Comparison of ENCODE assay signal across 26 cellular contexts in the genomic region with DNA sequence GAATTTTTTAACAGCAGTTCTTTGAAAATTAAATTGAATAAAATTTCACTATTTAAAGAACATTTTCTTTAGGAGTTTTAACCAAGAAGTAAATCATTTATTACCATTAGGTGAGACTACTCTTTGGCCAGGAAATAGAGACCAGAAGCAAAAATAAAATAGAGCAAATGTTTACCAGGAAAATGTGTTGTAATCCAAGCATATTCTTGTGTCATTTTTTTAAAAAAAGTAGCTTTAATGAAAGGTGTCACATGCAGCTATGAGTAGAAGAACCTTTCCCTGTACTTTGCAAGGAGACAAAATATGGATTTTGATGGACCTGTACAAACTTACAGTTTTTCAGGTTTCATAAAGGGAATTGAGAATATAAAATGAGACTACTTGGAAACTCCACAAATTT.
A peak's percentile ranks its signal among the peaks of the same experiment; 100 is the strongest.
DNase-seq lines count a peak whose midpoint lies in the region; ATAC-seq, FAIRE-seq and TF ChIP-seq lines count a peak whose summit lies in the region.
"Had no signal": no experiment of that assay in that cellular context is flagged by ENCODE, and none has a peak within 500 bp of the region (broad histone marks: within the 10 kb centered on the region; RNA-seq: fewer than 3 reads in every experiment).

No MANE protein-coding gene starts in this region.

- H3K27ac Mint-ChIP-seq in MCF 10A (ENCODE audit: low read depth, unreplicated experiment): no peak overlapping the region
- H3K27ac Mint-ChIP-seq: CD4-positive, alpha-beta T cell; GM23338; H9; HFFc6 had no signal

- H3K9me3 ChIP-seq in PC-9 (ENCODE audit: insufficient read depth, low read depth) (no peaks in the 10 kb centered on the region), HepG2 (ENCODE audit: low read length) (no peaks in the 10 kb centered on the region), subcutaneous abdominal adipose tissue (ENCODE audit: control insufficient read depth in 5 of 5, low read length in 5 of 5) (no peaks in the 10 kb centered on the region)
- H3K9me3 ChIP-seq: SJCRH30 had no signal

- TF ChIP-seq CTCF in PC-9 (conservative IDR thresholded peaks at IDR 0.05) (no peak), HepG2 (CRISPR knock-in tag; IDR thresholded peaks at IDR 0.05) (no peak), MCF 10A (IDR thresholded peaks at IDR 0.05; ENCODE audit: unreplicated experiment) (no peak)

- in situ Hi-C loops in HepG2 (cut with HindIII; ENCODE audit: extremely low pct_ligation_motif_present, low pct_unique_long_range_greater_than_20kb): no loop called here

- H2AFZ ChIP-seq in PC-9 (no peak overlapping the region), HepG2 (ENCODE audit: low read length) (no peak overlapping the region)
- H2AFZ ChIP-seq: GM23338 had no signal

- no peaks in the 10 kb centered on the region for H3K36me3 Mint-ChIP-seq in MCF 10A (ENCODE audit: insufficient read depth, unreplicated experiment)

- H3K4me1 ChIP-seq in PC-9 (replicated peaks; ENCODE audit: insufficient read depth) (peaks cover 13% of the 10 kb centered on the region), HepG2 (ENCODE audit: insufficient read depth, low read length) (peaks cover 65% of the 10 kb centered on the region), subcutaneous abdominal adipose tissue (ENCODE audit: control insufficient read depth in 5 of 5, insufficient read depth in 5 of 5, low read length in 5 of 5) (peaks cover 0 to 47% (median 30%) of the 10 kb centered on the region in 5 donors)

- TF ChIP-seq EP300 in HepG2 (IDR thresholded peaks at IDR 0.05; ENCODE audit: low read depth in 2 of 2, low read length in 2 of 2): peak in 1 of 2 experiments; percentile 39; a peak in 1 of 4 replicates
- TF ChIP-seq EP300 in HepG2 (CRISPR knock-in tag; IDR thresholded peaks at IDR 0.05; ENCODE audit: borderline replicate concordance): no peak

- H4K20me1 ChIP-seq in PC-9 (ENCODE audit: insufficient read depth) (no peaks in the 10 kb centered on the region), HepG2 (ENCODE audit: insufficient read depth, low read length) (no peaks in the 10 kb centered on the region)
- H4K20me1 ChIP-seq: BLaER1 treated with 17β-estradiol and CSF1 and Interleukin-3, amounts not matched to agents 10 nM and 100 nM had no signal

- H3F3A ChIP-seq in PC-9 (ENCODE audit: insufficient read depth, low read depth): no peaks in the 10 kb centered on the region; the same call in 1 of the 2 replicates

- H3K27ac ChIP-seq in PC-9 (peak overlapping the region; percentile 3; the same call in 1 of the 2 replicates), caudate nucleus (ENCODE audit: low read depth, low read length) (peak overlapping the region; percentile 30), HepG2 (ENCODE audit: extremely low read length, insufficient read depth, low read length) (peak overlapping the region; percentile 55), subcutaneous abdominal adipose tissue (ENCODE audit: low read depth, low read length) (peak overlapping the region; percentile 64)
- H3K27ac ChIP-seq: BLaER1 treated with 17β-estradiol and CSF1 and Interleukin-3, amounts not matched to agents 10 nM and 100 nM; SJCRH30 had no signal

- no peak overlapping the region for H3K4me2 ChIP-seq in PC-9
- peak overlapping the region; percentile 51 for H3K4me2 ChIP-seq in HepG2 (ENCODE audit: low read depth, low read length)
- H3K4me2 ChIP-seq: BLaER1 treated with 17β-estradiol and CSF1 and Interleukin-3, amounts not matched to agents 10 nM and 100 nM; GM23338 had no signal

- ATAC-seq in HepG2: no peak
- ATAC-seq: GM23338, Right ventricle myocardium inferior had no signal

- no peaks in the 10 kb centered on the region for H3K27me3 Mint-ChIP-seq in MCF 10A (ENCODE audit: insufficient read depth, unreplicated experiment)

- no peak for TF ChIP-seq RAD21 in HepG2 (CRISPR knock-in tag; IDR thresholded peaks at IDR 0.05)

- no peaks in the 10 kb centered on the region for H3K79me2 ChIP-seq in PC-9 (ENCODE audit: low read depth)
- peaks cover 84% of the 10 kb centered on the region for H3K79me2 ChIP-seq in HepG2 (ENCODE audit: insufficient read depth, low read length)

- CTCF ChIA-PET in PC-9 (lab: Charles Lee) (no interaction called here), HepG2 (lab: Yijun Ruan, JAX; ENCODE audit: low intra/inter-chr PET ratio, low total read pairs) (no interaction called here), MCF 10A (lab: Yijun Ruan, JAX) (no interaction called here)

- DNase-seq in PC-9 (no peak), caudate nucleus (lab: John Stamatoyannopoulos, UW) (no peak), HepG2 (ENCODE audit: low spot score) (peak; percentile 58), NOMO-1 treated with dmso at 0.1 percent for 144 hours (lab: John Stamatoyannopoulos, UW; ENCODE audit: unreplicated experiment) (no peak), NCI-H446 (lab: John Stamatoyannopoulos, UW) (no peak), MCF 10A (ENCODE audit: unreplicated experiment) (no peak), OCI-M2 (lab: John Stamatoyannopoulos, UW; ENCODE audit: unreplicated experiment) (no peak)
- DNase-seq: AML-193; CD4-positive, alpha-beta T cell; COR-L47; H9; HFFc6; IMR-90; KG1; MM.1S; NCI-H1417; NCI-H1694; NCI-H2029 treated with DMSO at 0.1 percent for 48 hours; NCI-H510A; NCI-H69; SJCRH30 had no signal

- no peaks in the 10 kb centered on the region for H3K9me2 ChIP-seq in PC-9 (ENCODE audit: insufficient read depth)

- H3K4me3 ChIP-seq in PC-9 (no peak overlapping the region), HepG2 (replicated peaks in 1 of 3; ENCODE audit: insufficient read depth in 1 of 3, low read depth in 2 of 3, low read length in 3 of 3) (peak overlapping the region in 1 of 3 experiments; percentile 18; a peak in 2 of 6 replicates), subcutaneous abdominal adipose tissue (ENCODE audit: low read depth in 1 of 5, low read length in 5 of 5) (no peak overlapping the region)
- H3K4me3 ChIP-seq: BLaER1 treated with 17β-estradiol and CSF1 and Interleukin-3, amounts not matched to agents 10 nM and 100 nM; GM23338; SJCRH30 had no signal

- FAIRE-seq in HepG2 (lab: Jason Lieb, UNC): no peak
- FAIRE-seq: HTR-8/SVneo had no signal

- peaks cover 24% of the 10 kb centered on the region for H3K4me1 Mint-ChIP-seq in MCF 10A (ENCODE audit: insufficient read depth, unreplicated experiment)

- BruUV-seq in PC-9 (replicated peaks; lab: Mats Ljungman, UMichigan) (no TSS peak), HepG2 (replicated peaks; lab: Mats Ljungman, UMichigan) (no TSS peak), MCF 10A (replicated peaks; lab: Mats Ljungman, UMichigan) (no TSS peak)

- H3K9ac ChIP-seq in HepG2 (ENCODE audit: insufficient read depth, low read depth, low read length) (no peak overlapping the region), subcutaneous abdominal adipose tissue (ENCODE audit: low read length in 5 of 5) (no peak overlapping the region)
- H3K9ac ChIP-seq: BLaER1 treated with 17β-estradiol and CSF1 and Interleukin-3, amounts not matched to agents 10 nM and 100 nM had no signal

- H3K4me3 Mint-ChIP-seq in MCF 10A (ENCODE audit: unreplicated experiment): no peak overlapping the region
- H3K4me3 Mint-ChIP-seq: CD4-positive, alpha-beta T cell; GM23338; H9; HFFc6 had no signal

- H3K27me3 ChIP-seq in PC-9 (ENCODE audit: insufficient read depth, low read depth): no peaks in the 10 kb centered on the region
- H3K27me3 ChIP-seq in HepG2 (ENCODE audit: control insufficient read depth in 1 of 2, insufficient read depth in 2 of 2, low read length in 2 of 2): no peaks in the 10 kb centered on the region
- H3K27me3 ChIP-seq in subcutaneous abdominal adipose tissue (ENCODE audit: control insufficient read depth in 5 of 5, insufficient read depth in 4 of 5, low read length in 5 of 5): no peaks in the 10 kb centered on the region
- H3K27me3 ChIP-seq: BLaER1 treated with 17β-estradiol and CSF1 and Interleukin-3, amounts not matched to agents 10 nM and 100 nM; SJCRH30 had no signal

- no peak for TF ChIP-seq POLR2A in HepG2 (IDR thresholded peaks at IDR 0.05; ENCODE audit: insufficient read depth in 1 of 2, low read depth in 2 of 2, low read length in 2 of 2)

- intact Hi-C loops in PC-9 (cut with micrococcal nuclease; ENCODE audit: unreplicated experiment) (no loop called here), HepG2 (cut with micrococcal nuclease; ENCODE audit: unreplicated experiment) (loop anchor here (2.0 kb wide), 1 partner anchor 116 kb away; no protein-coding TSS in a partner anchor), MCF 10A (cut with micrococcal nuclease) (loop anchor here (5.0 to 10.0 kb wide), 2 partner anchors 138 to 246 kb away; a partner anchor contains a TSS)

- POLR2A ChIA-PET in PC-9 (lab: Charles Lee; ENCODE audit: unreplicated experiment) (interaction anchor here (0.5 kb wide), 1 partner anchor 152 kb away, joined by 14 read pairs; no protein-coding TSS in a partner anchor), HepG2 (lab: Yijun Ruan, JAX) (no interaction called here), MCF 10A (lab: Yijun Ruan, JAX) (interaction anchor here (0.8 to 3.7 kb wide), 7 partner anchors 20 to 173 kb away, joined by 3 to 20 read pairs (median 3); a partner anchor contains a TSS)

- H3K36me3 ChIP-seq in PC-9 (ENCODE audit: low read depth) (0 out of 2 replicates have a peak, but pooled peaks cover 2% of the 10 kb centered on the region), HepG2 (replicated peaks in 1 of 2; ENCODE audit: control insufficient read depth in 1 of 2, insufficient read depth in 2 of 2, low read length in 2 of 2) (no peaks in the 10 kb centered on the region), subcutaneous abdominal adipose tissue (ENCODE audit: control insufficient read depth in 5 of 5, insufficient read depth in 5 of 5, low read length in 5 of 5) (no peaks in the 10 kb centered on the region)
- H3K36me3 ChIP-seq: BLaER1 treated with 17β-estradiol and CSF1 and Interleukin-3, amounts not matched to agents 10 nM and 100 nM; SJCRH30 had no signal

- no peaks in the 10 kb centered on the region for H3K9me3 Mint-ChIP-seq in MCF 10A (ENCODE audit: unreplicated experiment)
- H3K9me3 Mint-ChIP-seq: CD4-positive, alpha-beta T cell; GM23338; H9; HFFc6 had no signal

TF ChIP-seq in HepG2, 621 proteins besides CTCF, POLR2A, EP300 and RAD21 (continues in another document):
- no peak for TF ChIP-seq ZNF547 (CRISPR knock-in tag; IDR thresholded peaks at IDR 0.05)

Comparison
In these comparisons a context has a peak if more than half of its experiments do, and no peak if none do; other contexts are left out.
1. H3K27ac ChIP-seq: peak in every context shown above with its lines; median percentile 64 in subcutaneous abdominal adipose tissue; 55 in HepG2; 30 in caudate nucleus; 3 in PC-9.